8 cellular contexts compared by ENCODE assay signal in the genomic region with DNA sequence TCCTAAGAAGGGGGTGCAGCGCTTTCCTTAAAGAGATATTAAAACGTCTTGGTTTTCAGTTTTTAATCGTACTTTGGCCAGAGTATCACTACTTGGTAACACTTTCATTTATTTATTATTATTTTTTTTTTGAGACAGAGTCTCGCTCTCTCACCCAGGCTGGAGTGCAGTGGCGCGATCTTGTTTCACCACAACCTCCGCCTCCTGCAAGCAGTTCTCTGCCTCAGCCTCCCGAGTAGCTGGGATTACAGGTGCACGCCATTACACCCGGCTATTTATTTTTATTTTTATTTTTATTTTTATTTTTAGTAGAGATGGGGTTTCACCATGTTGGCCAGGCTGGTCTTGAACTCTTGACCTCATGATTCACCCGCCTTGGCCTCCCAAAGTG.
A peak's percentile ranks its signal among the peaks of the same experiment; 100 is the strongest.
DNase-seq lines count a peak whose midpoint lies in the region; ATAC-seq and TF ChIP-seq lines count a peak whose summit lies in the region.
"Not testable (repeated sequence)": the region's sequence is repeated elsewhere in the genome, so short reads cannot be mapped to it uniquely, and the experiment has no call there.

No MANE protein-coding gene starts in this region.

- CTCF ChIA-PET in CD8-positive, alpha-beta memory T cell (lab: Charles Lee) = interaction anchor here (0.7 to 2.4 kb wide), 22 partner anchors 8 to 523 kb away, joined by 3 to 11 read pairs (median 4); a partner anchor contains a TSS
- CTCF ChIA-PET in activated CD4-positive, alpha-beta T cell treated with anti-CD3 and anti-CD28 coated beads for 36 hours (lab: Charles Lee) = interaction anchor here (0.6 to 3.2 kb wide), 29 partner anchors 8 to 478 kb away, joined by 3 to 30 read pairs (median 3); a partner anchor contains a TSS
- CTCF ChIA-PET in mammary epithelial cell (lab: Charles Lee; ENCODE audit: low non-redundant PET) = interaction anchor here (0.6 to 0.7 kb wide), 2 partner anchors 62 to 345 kb away, joined by 3 read pairs; no protein-coding TSS in a partner anchor

- not testable (repeated sequence) for H4K20me1 ChIP-seq in GM23248 (ENCODE audit: insufficient read depth); mammary epithelial cell (ENCODE audit: insufficient read depth, low read length)

- peak overlapping the region; percentile 61 for H3K27ac ChIP-seq in CD8-positive, alpha-beta memory T cell (ENCODE audit: low read depth, low read length)
- not testable (repeated sequence) for H3K27ac ChIP-seq in GM23248; HUES64 (ENCODE audit: low read depth, low read length); mammary epithelial cell (ENCODE audit: insufficient read depth, low read depth, low read length); right cardiac atrium (ENCODE audit: low read length)
- peak overlapping the region; percentile 88 for H3K27ac ChIP-seq in thymus (ENCODE audit: low read depth)

- H3K36me3 ChIP-seq in CD8-positive, alpha-beta memory T cell (ENCODE audit: insufficient read depth, low read length); GM23248 (ENCODE audit: low read depth); HUES64 (ENCODE audit: insufficient read depth, low read length); mammary epithelial cell (ENCODE audit: insufficient read depth, low read length); neuron (ENCODE audit: insufficient read depth, low read length); thymus (ENCODE audit: control insufficient read depth, insufficient read depth): not testable (repeated sequence)

- dilution Hi-C loops in mammary epithelial cell (cut with HindIII; ENCODE audit: low sequenced_read_pairs) = not testable (repeated sequence)

- peak overlapping the region; percentile 85 to 91 (median 89) for H3K4me3 Mint-ChIP-seq in CD8-positive, alpha-beta memory T cell
- peak overlapping the region; percentile 70 for H3K4me3 Mint-ChIP-seq in activated CD4-positive, alpha-beta T cell treated with anti-CD3 and anti-CD28 coated beads for 36 hours

- POLR2A ChIA-PET in CD8-positive, alpha-beta memory T cell (lab: Charles Lee) = interaction anchor here (1.7 kb wide), 1 partner anchor 244 kb away, joined by 4 read pairs; a partner anchor contains a TSS
- POLR2A ChIA-PET in activated CD4-positive, alpha-beta T cell treated with anti-CD3 and anti-CD28 coated beads for 36 hours (lab: Charles Lee) = not testable (repeated sequence)

- H3K79me2 ChIP-seq in GM23248 (ENCODE audit: insufficient read depth); mammary epithelial cell (ENCODE audit: insufficient read depth, low read length): not testable (repeated sequence)

- H2AFZ ChIP-seq in GM23248 = peak overlapping the region; percentile 99
- peak overlapping the region; percentile 96 for H2AFZ ChIP-seq in mammary epithelial cell (ENCODE audit: low read depth, low read length)
- H2AFZ ChIP-seq in neuron (ENCODE audit: low read depth, low read length) = peak overlapping the region; percentile 94

- H3K36me3 Mint-ChIP-seq in CD8-positive, alpha-beta memory T cell; activated CD4-positive, alpha-beta T cell treated with anti-CD3 and anti-CD28 coated beads for 36 hours (ENCODE audit: low read depth): not testable (repeated sequence)

- H3K9ac ChIP-seq in GM23248 (peak overlapping the region; percentile 74), HUES64 (ENCODE audit: low read depth, low read length) (peak overlapping the region; percentile 74; the same call in 1 of the 2 replicates), mammary epithelial cell (ENCODE audit: insufficient read depth, low read length) (peak overlapping the region; percentile 34)

- in situ Hi-C loops in GM23248 (cut with MboI) = loop anchor here (25.0 kb wide), 1 partner anchor 478 kb away; no protein-coding TSS in a partner anchor
- in situ Hi-C loops in mammary epithelial cell (cut with MboI; ENCODE audit: low sequenced_read_pairs in 2 of 2) = loop anchor here (25.0 kb wide), 1 partner anchor 478 kb away; no protein-coding TSS in a partner anchor

- H3K27ac Mint-ChIP-seq in CD8-positive, alpha-beta memory T cell = peak overlapping the region in 6 of 8 donors; percentile 83 to 94 (median 89)
- peak overlapping the region; percentile 85 for H3K27ac Mint-ChIP-seq in activated CD4-positive, alpha-beta T cell treated with anti-CD3 and anti-CD28 coated beads for 36 hours

- H3K9me3 ChIP-seq in CD8-positive, alpha-beta memory T cell (ENCODE audit: low read length); GM23248 (ENCODE audit: low read depth); HUES64 (ENCODE audit: insufficient read depth, low read depth, low read length); mammary epithelial cell (replicated peaks; ENCODE audit: insufficient read depth, low read length); right cardiac atrium (ENCODE audit: control insufficient read depth, low read length); neuron (ENCODE audit: low read length); thymus (ENCODE audit: control insufficient read depth): not testable (repeated sequence)

- not testable (repeated sequence) for H3F3A ChIP-seq in GM23248 (ENCODE audit: insufficient read depth)

- H3K27me3 ChIP-seq in CD8-positive, alpha-beta memory T cell (ENCODE audit: insufficient read depth, low read length, poor library complexity, severe bottlenecking); GM23248 (replicated peaks; ENCODE audit: insufficient read depth); HUES64 (ENCODE audit: insufficient read depth, low read length); mammary epithelial cell (ENCODE audit: insufficient read depth, low read length); right cardiac atrium (ENCODE audit: control insufficient read depth, insufficient read depth); neuron (ENCODE audit: insufficient read depth, low read length); thymus (ENCODE audit: control insufficient read depth, insufficient read depth): not testable (repeated sequence)

- peak; percentile 14 for ATAC-seq in activated CD4-positive, alpha-beta T cell treated with anti-CD3 and anti-CD28 coated beads for 36 hours
- ATAC-seq in right cardiac atrium = not testable (repeated sequence)

- H3K4me2 ChIP-seq in GM23248 (ENCODE audit: unreplicated experiment) = peak overlapping the region; percentile 100
- peak overlapping the region; percentile 81 for H3K4me2 ChIP-seq in mammary epithelial cell (ENCODE audit: insufficient read depth, low read depth, low read length)

- BruUV-seq in mammary epithelial cell (replicated peaks; lab: Mats Ljungman, UMichigan) = not testable (repeated sequence)

- not testable (repeated sequence) for H3K27me3 Mint-ChIP-seq in CD8-positive, alpha-beta memory T cell; activated CD4-positive, alpha-beta T cell treated with anti-CD3 and anti-CD28 coated beads for 36 hours

- H3K4me3 ChIP-seq in CD8-positive, alpha-beta memory T cell (ENCODE audit: low read length) = peak overlapping the region; percentile 96
- H3K4me3 ChIP-seq in GM23248 (peak overlapping the region; percentile 97), HUES64 (ENCODE audit: low read length) (peak overlapping the region; percentile 57), mammary epithelial cell (replicated peaks in 1 of 3; ENCODE audit: insufficient read depth in 1 of 3, low read depth in 2 of 3, low read length in 3 of 3) (peak overlapping the region; percentile 45 to 51 (median 47)), right cardiac atrium (ENCODE audit: low read length) (peak overlapping the region; percentile 49), neuron (ENCODE audit: low read length) (peak overlapping the region; percentile 96), thymus (ENCODE audit: low read length) (peak overlapping the region; percentile 70)

- H3K9me2 ChIP-seq in GM23248 (ENCODE audit: insufficient read depth) = not testable (repeated sequence)

- not testable (repeated sequence) for TF ChIP-seq CTCF in mammary epithelial cell (conservative IDR thresholded peaks at IDR 0.05 in 1 of 2, IDR thresholded peaks at IDR 0.05 in 1 of 2; ENCODE audit: extremely low read depth in 1 of 2, insufficient read depth in 1 of 2, low read depth in 1 of 2, low read length in 2 of 2)

- H3K4me1 ChIP-seq in CD8-positive, alpha-beta memory T cell (ENCODE audit: insufficient read depth, low read length); GM23248 (ENCODE audit: insufficient read depth); HUES64 (ENCODE audit: insufficient read depth, low read length); mammary epithelial cell (ENCODE audit: insufficient read depth, low read length); right cardiac atrium (ENCODE audit: control insufficient read depth, insufficient read depth, low read length); neuron (ENCODE audit: insufficient read depth, low read length); thymus (ENCODE audit: control insufficient read depth, insufficient read depth, low read length): not testable (repeated sequence)

- intact Hi-C loops in activated CD4-positive, alpha-beta T cell treated with anti-CD3 and anti-CD28 coated beads for 36 hours (cut with DNase I, micrococcal nuclease) = loop anchor here in 1 of 2 experiments (2.0 kb wide), 1 partner anchor 510 kb away; a partner anchor contains a TSS
- intact Hi-C loops in mammary epithelial cell (cut with micrococcal nuclease) = not testable (repeated sequence)
- intact Hi-C loops in right cardiac atrium (cut with DNase I) = loop anchor here in 1 of 4 donors (5.0 kb wide), 1 partner anchor 198 kb away; no protein-coding TSS in a partner anchor

- H3K9me3 Mint-ChIP-seq in CD8-positive, alpha-beta memory T cell; activated CD4-positive, alpha-beta T cell treated with anti-CD3 and anti-CD28 coated beads for 36 hours (ENCODE audit: low read depth): not testable (repeated sequence)

- WGBS in GM23248 (ENCODE audit: low coverage in 1 of 2, low lambda C conversion rate in 2 of 2, missing lambda C conversion rate in 2 of 2), 2 experiments = 23 to 28% methylated on average over 11 of the region's 11 CpGs
- WGBS in HUES64 = 69% methylated on average over 9 of the region's 11 CpGs
- WGBS in mammary epithelial cell (ENCODE audit: low coverage, missing lambda C conversion rate) = 25% methylated on average over 10 of the region's 11 CpGs
- 43% methylated on average over 11 of the region's 11 CpGs for WGBS in right cardiac atrium
- WGBS in thymus = 57% methylated on average over 11 of the region's 11 CpGs

- DNase-seq in CD8-positive, alpha-beta memory T cell = peak in 1 of 5 donors; percentile 7
- not testable (repeated sequence) for DNase-seq in GM23248; activated CD4-positive, alpha-beta T cell treated with anti-CD3 and anti-CD28 coated beads for 36 hours; mammary epithelial cell
- peak in 1 of 3 donors; percentile 17 for DNase-seq in right cardiac atrium

- peaks cover 6 to 12% (median 9%) of the 10 kb centered on the region in 3 donors for H3K4me1 Mint-ChIP-seq in CD8-positive, alpha-beta memory T cell
- H3K4me1 Mint-ChIP-seq in activated CD4-positive, alpha-beta T cell treated with anti-CD3 and anti-CD28 coated beads for 36 hours = peaks cover 11% of the 10 kb centered on the region

Comparison
In these comparisons a context has a peak if more than half of its experiments do, and no peak if none do; other contexts are left out.
1. H3K4me3 ChIP-seq: peak in every context shown above with its lines; median percentile 97 in GM23248; 96 in CD8-positive, alpha-beta memory T cell; 96 in neuron; 70 in thymus; 57 in HUES64; 49 in right cardiac atrium; 47 in mammary epithelial cell.